In genomic region chr2:40095003-40095402, GRCh38 we compare ENCODE assay signal across 10 cellular contexts.
DNase-seq lines count a peak whose midpoint lies in the region; ATAC-seq and TF ChIP-seq lines count a peak whose summit lies in the region.
"Had no signal": no experiment of that assay in that cellular context is flagged by ENCODE, and none has a peak within 500 bp of the region (broad histone marks: within the 10 kb centered on the region; RNA-seq: fewer than 3 reads in every experiment).

No MANE protein-coding gene starts in this region.

- H3K27me3 ChIP-seq in osteoblast (ENCODE audit: insufficient read depth, low read length) (no peaks in the 10 kb centered on the region), Karpas-422 (ENCODE audit: low read length) (no peaks in the 10 kb centered on the region)

- peak overlapping the region; percentile 28 for H3K27ac Mint-ChIP-seq in chondrocyte (ENCODE audit: unreplicated experiment)

- no peak overlapping the region for H2AFZ ChIP-seq in osteoblast (ENCODE audit: low read length)
- no peak overlapping the region for H2AFZ ChIP-seq in Karpas-422 (ENCODE audit: low read length)

- H3K36me3 ChIP-seq in osteoblast (ENCODE audit: insufficient read depth, low read length) (no peaks in the 10 kb centered on the region), Karpas-422 (ENCODE audit: insufficient read depth, low read length) (no peaks in the 10 kb centered on the region)

- ATAC-seq in GM19467 (IDR thresholded peaks at IDR 0.05; ENCODE audit: unreplicated experiment) (no peak), GM18498 (IDR thresholded peaks at IDR 0.05; ENCODE audit: unreplicated experiment) (no peak)

- H3K4me1 Mint-ChIP-seq in chondrocyte (ENCODE audit: low read depth): peaks cover 63% of the 10 kb centered on the region

- no peaks in the 10 kb centered on the region for H4K20me1 ChIP-seq in osteoblast (ENCODE audit: insufficient read depth, low read length)
- no peaks in the 10 kb centered on the region for H4K20me1 ChIP-seq in Karpas-422 (ENCODE audit: insufficient read depth, low read depth, low read length)

- H3K27me3 Mint-ChIP-seq in chondrocyte (ENCODE audit: low read depth): no peaks in the 10 kb centered on the region

- H3K36me3 Mint-ChIP-seq in chondrocyte (ENCODE audit: low read depth): no peaks in the 10 kb centered on the region

- TF ChIP-seq CTCF in LNCaP clone FGC (IDR thresholded peaks at IDR 0.05; ENCODE audit: control insufficient read depth, extremely low read depth, insufficient read depth) (no peak), chondrocyte (IDR thresholded peaks at IDR 0.05) (no peak), osteoblast (IDR thresholded peaks at IDR 0.05; ENCODE audit: extremely low read depth, low read depth, low read length) (no peak)

- H3K9me2 ChIP-seq in Karpas-422 (replicated peaks; ENCODE audit: insufficient read depth, low read length): no peaks in the 10 kb centered on the region

- no peak overlapping the region for H3K9ac ChIP-seq in Karpas-422 (ENCODE audit: low read length)

- no peak overlapping the region for H3K4me3 ChIP-seq in LNCaP clone FGC (ENCODE audit: low read depth, low read length)
- no peak overlapping the region for H3K4me3 ChIP-seq in osteoblast (ENCODE audit: insufficient read depth, low read length)
- no peak overlapping the region for H3K4me3 ChIP-seq in Karpas-422 (ENCODE audit: low read length)

- H3K79me2 ChIP-seq in osteoblast (ENCODE audit: insufficient read depth, low read length) (no peaks in the 10 kb centered on the region), Karpas-422 (ENCODE audit: low read length) (no peaks in the 10 kb centered on the region)

- no peak overlapping the region for H3K4me3 Mint-ChIP-seq in chondrocyte (ENCODE audit: unreplicated experiment)

- H3K4me2 ChIP-seq in osteoblast (ENCODE audit: insufficient read depth, low read length) (no peak overlapping the region), Karpas-422 (ENCODE audit: low read depth, low read length, poor library complexity, severe bottlenecking) (no peak overlapping the region)

- DNase-seq in DMS79 treated with DMSO at 0.1 percent for 48 hours (lab: John Stamatoyannopoulos, UW) (peak; percentile 82), LNCaP clone FGC (ENCODE audit: low read depth) (peak; percentile 25), chondrocyte (ENCODE audit: low spot score) (no peak), osteoblast (ENCODE audit: insufficient read length, low spot score, missing footprints) (no peak), Karpas-422 (no peak)
- DNase-seq: amniotic stem cell; GOT3; NK-92 treated with Interleukin-12 subunit alpha and Interleukin-12 subunit beta, amount 100 ng/mL, for 24 hours had no signal

- H3K4me1 ChIP-seq in osteoblast (ENCODE audit: insufficient read depth, low read length) (peaks cover 44% of the 10 kb centered on the region), Karpas-422 (ENCODE audit: low read length) (peaks cover 3% of the 10 kb centered on the region)

- H3K9me3 Mint-ChIP-seq in chondrocyte (ENCODE audit: low read depth): no peaks in the 10 kb centered on the region

- H3K27ac ChIP-seq in osteoblast (ENCODE audit: low read depth, low read length) (peak overlapping the region; percentile 96), Karpas-422 (ENCODE audit: low read length) (no peak overlapping the region)

- H3K9me3 ChIP-seq in osteoblast (ENCODE audit: low read depth, low read length) (no peaks in the 10 kb centered on the region), Karpas-422 (ENCODE audit: low read length) (no peaks in the 10 kb centered on the region)

Comparison
In these comparisons a context has a peak if more than half of its experiments do, and no peak if none do; other contexts are left out.
1. DNase-seq: peak in DMS79 treated with DMSO at 0.1 percent for 48 hours (single experiment) and LNCaP clone FGC (single experiment); none in chondrocyte (single experiment), osteoblast (single experiment) and Karpas-422 (single experiment).